In the genomic region with DNA sequence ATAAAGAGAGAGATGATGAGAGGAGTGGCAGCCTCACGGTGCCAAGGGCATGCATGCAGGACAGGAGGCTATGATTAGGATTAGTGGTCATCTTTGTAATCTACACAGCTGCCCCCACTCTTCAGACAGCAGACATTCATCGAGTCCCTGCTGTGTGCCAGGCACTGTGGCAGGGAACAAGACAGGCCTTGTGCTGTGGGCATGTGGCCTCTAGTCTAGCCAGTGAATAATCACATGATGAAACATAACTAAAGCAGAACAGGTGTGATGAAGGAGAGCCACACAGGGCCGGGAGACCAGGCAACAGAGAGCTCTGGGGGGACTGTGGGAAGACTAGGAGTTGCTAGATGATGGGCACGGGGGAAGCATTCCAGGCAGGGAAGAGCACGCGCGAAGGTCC, we compare ENCODE assay signal across 1 cellular context.
TF ChIP-seq lines count a peak whose summit lies in the region.

No MANE protein-coding gene starts in this region.

TF ChIP-seq in HCT116, 20 proteins besides CTCF, POLR2A, EP300 and RAD21:
- TF ChIP-seq CEBPB (IDR thresholded peaks at IDR 0.05; ENCODE audit: low read depth) (no peak), JUND (IDR thresholded peaks at IDR 0.05) (no peak), ELF1 (IDR thresholded peaks at IDR 0.05; ENCODE audit: borderline replicate concordance, low read depth) (no peak), ZFX (IDR thresholded peaks at IDR 0.05) (no peak), SP1 (IDR thresholded peaks at IDR 0.05; ENCODE audit: low read depth) (no peak), POLR2AphosphoS5 (IDR thresholded peaks at IDR 0.05; ENCODE audit: low read depth, low read length) (no peak)
- TF ChIP-seq, protein P1, sequence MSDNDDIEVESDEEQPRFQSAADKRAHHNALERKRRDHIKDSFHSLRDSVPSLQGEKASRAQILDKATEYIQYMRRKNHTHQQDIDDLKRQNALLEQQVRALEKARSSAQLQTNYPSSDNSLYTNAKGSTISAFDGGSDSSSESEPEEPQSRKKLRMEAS (IDR thresholded peaks at IDR 0.05) = peak; percentile 37; the same call in 1 of the 2 replicates
